In the genomic region with DNA sequence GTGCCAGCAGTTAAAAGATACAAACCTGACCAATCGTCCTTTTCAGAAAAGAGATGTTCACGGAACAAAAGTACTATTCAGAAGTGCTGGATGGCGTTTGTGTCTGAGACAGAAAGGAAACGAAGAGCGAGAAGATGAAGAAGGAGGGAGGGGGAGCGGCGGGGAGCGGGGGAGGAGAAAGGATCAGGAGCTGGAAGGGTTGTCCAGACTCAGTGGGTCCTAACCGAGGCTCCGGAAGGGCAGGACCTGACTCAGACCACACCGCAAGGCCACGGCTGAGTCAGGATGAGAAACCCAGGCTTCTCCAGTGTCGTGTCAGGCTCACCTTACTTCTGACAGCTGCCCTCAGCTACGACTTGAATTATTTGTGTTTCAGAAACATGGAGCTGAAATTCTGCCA, we compare ENCODE assay signal across 13 cellular contexts. TPM values are rescaled to one million over a fixed set of nuclear protein-coding genes. Genes with fewer than 3 reads are reported as not detected.
A peak's percentile ranks its signal among the peaks of the same experiment; 100 is the strongest.
DNase-seq lines count a peak whose midpoint lies in the region; ATAC-seq, FAIRE-seq and TF ChIP-seq lines count a peak whose summit lies in the region.
"Had no signal": no experiment of that assay in that cellular context is flagged by ENCODE, and none has a peak within 500 bp of the region (broad histone marks: within the 10 kb centered on the region; RNA-seq: fewer than 3 reads in every experiment).

No MANE protein-coding gene starts in this region.

- H3K9ac ChIP-seq in keratinocyte (ENCODE audit: control insufficient read depth, extremely low read depth, insufficient read depth, low read length): no peak overlapping the region

- peaks cover 74% of the 10 kb centered on the region for H3K27me3 Mint-ChIP-seq in GM23338 (ENCODE audit: insufficient read depth, low read depth, poor library complexity)

- H3K4me1 ChIP-seq in GM23338 (ENCODE audit: insufficient read depth) (peaks cover 16% of the 10 kb centered on the region), RWPE2 (ENCODE audit: insufficient read depth, poor library complexity, severe bottlenecking) (no peaks in the 10 kb centered on the region), keratinocyte (ENCODE audit: control insufficient read depth, extremely low read depth, insufficient read depth, low read length) (no peaks in the 10 kb centered on the region)

- H4K20me1 ChIP-seq in GM23338 (replicated peaks; ENCODE audit: insufficient read depth) (0 out of 2 replicates have a peak, but pooled peaks cover 11% of the 10 kb centered on the region), keratinocyte (ENCODE audit: control insufficient read depth, extremely low read depth, insufficient read depth, low read length) (peaks cover 3% of the 10 kb centered on the region)

- H3K36me3 ChIP-seq in GM23338 (ENCODE audit: insufficient read depth) (no peaks in the 10 kb centered on the region), RWPE2 (ENCODE audit: low read depth) (no peaks in the 10 kb centered on the region), keratinocyte (ENCODE audit: control insufficient read depth in 2 of 2, extremely low read depth in 1 of 2, insufficient read depth in 2 of 2, low read length in 2 of 2) (no peaks in the 10 kb centered on the region)
- H3K36me3 ChIP-seq: stomach had no signal

- ATAC-seq in GM23338 (no peak; the same call in 2 of the 3 replicates), RWPE2 (ENCODE audit: low read depth) (peak; percentile 71), GM21825 (IDR thresholded peaks at IDR 0.05; ENCODE audit: unreplicated experiment) (no peak)
- ATAC-seq: activated CD8-positive, alpha-beta memory T cell treated with anti-CD3 and anti-CD28 coated beads, Interleukin-2, amount 10 ng/mL, durations not matched to agents 7 days and 5 days; left ventricle myocardium superior had no signal

- H3K79me2 ChIP-seq in GM23338 (replicated peaks; ENCODE audit: insufficient read depth) (no peaks in the 10 kb centered on the region), keratinocyte (ENCODE audit: control insufficient read depth, insufficient read depth, low read length) (no peaks in the 10 kb centered on the region)

- H3K9me3 ChIP-seq in RWPE2 (ENCODE audit: severe bottlenecking) (no peaks in the 10 kb centered on the region), keratinocyte (ENCODE audit: control insufficient read depth, low read depth, low read length) (peaks cover 2% of the 10 kb centered on the region)

- DNase-seq in Daoy (ENCODE audit: low read depth) (peak; percentile 37), GM23338 (ENCODE audit: low spot score) (peak; percentile 33), RWPE2 (ENCODE audit: low spot score) (peak; percentile 48), keratinocyte (ENCODE audit: low read depth, low spot score) (no peak), HT-29 (ENCODE audit: low spot score) (no peak), D721Med (ENCODE audit: insufficient read length, low spot score) (no peak), KG1 (lab: John Stamatoyannopoulos, UW) (no peak)
- DNase-seq: activated CD8-positive, alpha-beta memory T cell treated with anti-CD3 and anti-CD28 coated beads, Interleukin-2, amount 10 ng/mL, durations not matched to agents 7 days and 5 days; left ventricle myocardium superior; stimulated activated CD4-positive, alpha-beta T cell treated with anti-CD3 and anti-CD28 coated beads, Interleukin-2, amount 100 ng/mL, for 48 hours; stomach had no signal

- no peak overlapping the region for H3K27ac Mint-ChIP-seq in GM23338
- H3K27ac Mint-ChIP-seq: activated CD8-positive, alpha-beta memory T cell treated with anti-CD3 and anti-CD28 coated beads, Interleukin-2, amount 10 ng/mL, durations not matched to agents 7 days and 5 days had no signal

- FAIRE-seq in keratinocyte (lab: Jason Lieb, UNC): no peak
- FAIRE-seq in D721Med (lab: Jason Lieb, UNC): no peak

- H3K27me3 ChIP-seq in GM23338 (ENCODE audit: insufficient read depth) (peaks cover 94% of the 10 kb centered on the region), RWPE2 (ENCODE audit: insufficient read depth, poor library complexity, severe bottlenecking) (peaks cover 65% of the 10 kb centered on the region), keratinocyte (ENCODE audit: control insufficient read depth, extremely low read depth, insufficient read depth, low read length) (peaks cover 60% of the 10 kb centered on the region)

- H2AFZ ChIP-seq in GM23338: peak overlapping the region; percentile 60; the same call in 1 of the 2 replicates
- H2AFZ ChIP-seq in keratinocyte (ENCODE audit: control insufficient read depth, low read length): no peak overlapping the region

- peaks cover 22% of the 10 kb centered on the region for H3K4me1 Mint-ChIP-seq in GM23338

- H3K9me2 ChIP-seq in GM23338 (ENCODE audit: insufficient read depth): no peaks in the 10 kb centered on the region

- TF ChIP-seq CTCF in GM23338 (conservative IDR thresholded peaks at IDR 0.05; ENCODE audit: low read depth in 2 of 2) (no peak), RWPE2 (IDR thresholded peaks at IDR 0.05; ENCODE audit: poor library complexity, severe bottlenecking) (no peak), keratinocyte (optimal IDR thresholded peaks at IDR 0.05 in 1 of 3, IDR thresholded peaks at IDR 0.05 in 1 of 3, conservative IDR thresholded peaks at IDR 0.05 in 1 of 3; ENCODE audit: extremely low read depth in 1 of 3, insufficient read depth in 2 of 3, low read length in 3 of 3) (no peak), D721Med (IDR thresholded peaks at IDR 0.05; ENCODE audit: insufficient read depth, missing control alignments) (no peak)

- H3K27ac ChIP-seq in GM23338 (ENCODE audit: low read depth) (no peak overlapping the region), RWPE2 (ENCODE audit: poor library complexity, severe bottlenecking) (no peak overlapping the region), keratinocyte (ENCODE audit: control insufficient read depth, insufficient read depth, low read length) (no peak overlapping the region)
- H3K27ac ChIP-seq: stomach had no signal

- no peaks in the 10 kb centered on the region for H3K9me1 ChIP-seq in keratinocyte (ENCODE audit: control insufficient read depth, extremely low read depth, insufficient read depth, low read length)

- H3K36me3 Mint-ChIP-seq in GM23338 (ENCODE audit: low read depth): no peaks in the 10 kb centered on the region

- H3K9me3 Mint-ChIP-seq in GM23338: no peaks in the 10 kb centered on the region

- H3F3A ChIP-seq in GM23338 (replicated peaks; ENCODE audit: low read depth): peaks cover 3% of the 10 kb centered on the region; the same call in 1 of the 2 replicates

- dilution Hi-C loops in keratinocyte (cut with MboI; ENCODE audit: extremely low pct_ligation_motif_present, low sequenced_read_pairs): no loop called here

- H3K4me3 ChIP-seq in GM23338 (peak overlapping the region; percentile 75), RWPE2 (ENCODE audit: severe bottlenecking) (no peak overlapping the region), keratinocyte (ENCODE audit: control insufficient read depth in 2 of 3, extremely low read depth in 1 of 3, insufficient read depth in 2 of 3, low read depth in 1 of 3, low read length in 3 of 3) (no peak overlapping the region)
- H3K4me3 ChIP-seq: stomach had no signal

- H3K4me2 ChIP-seq in GM23338: peak overlapping the region; percentile 93
- H3K4me2 ChIP-seq in keratinocyte (ENCODE audit: control insufficient read depth, extremely low read depth, insufficient read depth, low read depth, low read length): peak overlapping the region; percentile 17

- H3K4me3 Mint-ChIP-seq in GM23338: peak overlapping the region; percentile 72
- H3K4me3 Mint-ChIP-seq: activated CD8-positive, alpha-beta memory T cell treated with anti-CD3 and anti-CD28 coated beads, Interleukin-2, amount 10 ng/mL, durations not matched to agents 7 days and 5 days had no signal

TF ChIP-seq in GM23338, 12 proteins besides CTCF, POLR2A, EP300 and RAD21:
- no peak for TF ChIP-seq NANOG (IDR thresholded peaks at IDR 0.05; ENCODE audit: borderline replicate concordance)
- peak; percentile 58 for TF ChIP-seq EZH2 (IDR thresholded peaks at IDR 0.05; ENCODE audit: low read depth, unreplicated experiment)

RNA-seq across cellular contexts. Expression of a gene that starts 46.2 kb away (rescaled TPM):
- total RNA-seq in Daoy (2014; rRNA removed; shearing (Covaris generic)): under 0.01 and 0.17 TPM in 2 replicates
- 0.17 and 0.27 TPM in 2 replicates for total RNA-seq in GM23338 (2014; rRNA removed; shearing (Covaris generic))
- polyA plus RNA-seq in GM23338 (2016; fragmentation: Nextera tagmentation; extraction: Ambion mirVana): 0.30 and 0.60 TPM in 2 replicates
- polyA plus RNA-seq in keratinocyte: not detected in 3 replicates
- polyA plus RNA-seq in keratinocyte (2011; ENCODE audit: low read depth): not detected
- not detected in 2 replicates for polyA plus RNA-seq in keratinocyte (2011; cell fraction: cytosol; rRNA removed)
- polyA plus RNA-seq in keratinocyte (2011; cell fraction: nucleus; rRNA removed): not detected in 2 replicates
- polyA plus RNA-seq in keratinocyte (2012; ENCODE audit: low replicate concordance): not detected in 2 replicates
- not detected in 3 replicates for polyA minus RNA-seq in keratinocyte
- not detected for polyA minus RNA-seq in keratinocyte (2011; cell fraction: cytosol; rRNA and poly(A)+ RNA removed)
- not detected in 2 replicates for polyA minus RNA-seq in keratinocyte (2011; cell fraction: nucleus; rRNA and poly(A)+ RNA removed)
- total RNA-seq in HT-29 (2014; rRNA removed; shearing (Covaris generic)): not detected in 2 replicates
- total RNA-seq: glomerular endothelial cell, left ventricle myocardium superior had no signal

Comparison
In these comparisons a context has a peak if more than half of its experiments do, and no peak if none do; other contexts are left out.
1. DNase-seq: peak in Daoy (single experiment), GM23338 (single experiment) and RWPE2 (single experiment); none in keratinocyte (single experiment), HT-29 (single experiment), D721Med (single experiment) and KG1 (single experiment).